In genomic region chr3:58015524-58015915, GRCh38 we compare ENCODE assay signal across 18 cellular contexts. TPM values are rescaled to one million over a fixed set of nuclear protein-coding genes. Genes with fewer than 3 reads are reported as not detected.
DNase-seq lines count a peak whose midpoint lies in the region; ATAC-seq and TF ChIP-seq lines count a peak whose summit lies in the region.
"Had no signal": no experiment of that assay in that cellular context is flagged by ENCODE, and none has a peak within 500 bp of the region (broad histone marks: within the 10 kb centered on the region; RNA-seq: fewer than 3 reads in every experiment).

No MANE protein-coding gene starts in this region.

- peak overlapping the region in 1 of 2 experiments; percentile 26 for H3K14ac ChIP-seq in mesenchymal stem cell (ENCODE audit: low read length in 2 of 2)

- no peak overlapping the region for H4K8ac ChIP-seq in mesenchymal stem cell (ENCODE audit: low read length)

- H3K9me3 ChIP-seq in GM23248 (ENCODE audit: low read depth) (no peaks in the 10 kb centered on the region), mesenchymal stem cell (ENCODE audit: control insufficient read depth, low read length) (no peaks in the 10 kb centered on the region), stomach (no peaks in the 10 kb centered on the region)
- H3K9me3 ChIP-seq: SJCRH30, upper lobe of left lung had no signal

- H2AFZ ChIP-seq in GM23248 (no peak overlapping the region), mesenchymal stem cell (ENCODE audit: low read depth, low read length) (no peak overlapping the region)

- CTCF ChIA-PET in WTC11 (lab: Charles Lee), result no interaction called here

- H4K91ac ChIP-seq in mesenchymal stem cell (ENCODE audit: low read length), result no peak overlapping the region

- H3K18ac ChIP-seq in mesenchymal stem cell (ENCODE audit: low read depth in 1 of 2, low read length in 2 of 2), result no peak overlapping the region

- H2BK120ac ChIP-seq in mesenchymal stem cell (ENCODE audit: low read depth, low read length), result no peak overlapping the region

- no peak for TF ChIP-seq EP300 in stomach (IDR thresholded peaks at IDR 0.05)

- H3K4me3 ChIP-seq in GM23248, result no peak overlapping the region
- no peak overlapping the region for H3K4me3 ChIP-seq in mesenchymal stem cell (ENCODE audit: insufficient read depth in 1 of 2, low read depth in 1 of 2, low read length in 2 of 2)
- no peak overlapping the region for H3K4me3 ChIP-seq in stomach
- H3K4me3 ChIP-seq: SJCRH30, upper lobe of left lung had no signal

- H3K23ac ChIP-seq in mesenchymal stem cell (ENCODE audit: low read length in 2 of 2), result peak overlapping the region in 1 of 2 experiments; percentile 11

- H3K9me3 Mint-ChIP-seq in WTC11, result no peaks in the 10 kb centered on the region
- H3K9me3 Mint-ChIP-seq: stimulated activated memory B cell treated with anti-CD40 and anti-IgM and Interleukin-4, amounts not matched to agents 10 μg/mL and 1 μg/mL and 100 μg/mL, for 72 hours; T-helper 2 cell treated with Interferon-gamma antibody and Interleukin-4, amounts not matched to agents 5 μg/mL and 100 μg/mL, for 36 hours had no signal

- no peak overlapping the region for H3K4ac ChIP-seq in mesenchymal stem cell (ENCODE audit: low read depth in 1 of 2, low read length in 2 of 2)

- H3K27me3 ChIP-seq in GM23248 (replicated peaks; ENCODE audit: insufficient read depth), result no peaks in the 10 kb centered on the region
- H3K27me3 ChIP-seq in mesenchymal stem cell (ENCODE audit: control insufficient read depth in 1 of 2, insufficient read depth in 1 of 2, low read length in 2 of 2), result no peaks in the 10 kb centered on the region
- H3K27me3 ChIP-seq in stomach, result no peaks in the 10 kb centered on the region
- H3K27me3 ChIP-seq: SJCRH30, upper lobe of left lung had no signal

- ATAC-seq in WTC11, result no peak
- ATAC-seq in left cardiac atrium, result no peak
- no peak for ATAC-seq in HG03460 (IDR thresholded peaks at IDR 0.05; ENCODE audit: unreplicated experiment)
- ATAC-seq: stimulated activated memory B cell treated with anti-CD40 and anti-IgM and Interleukin-4, amounts not matched to agents 10 μg/mL and 1 μg/mL and 100 μg/mL, for 72 hours had no signal

- no peak overlapping the region for H2BK5ac ChIP-seq in mesenchymal stem cell (ENCODE audit: low read depth, low read length, poor library complexity, severe bottlenecking)

- H2BK15ac ChIP-seq in mesenchymal stem cell (ENCODE audit: low read depth, poor library complexity, severe bottlenecking), result no peak overlapping the region

- in situ Hi-C loops in GM23248 (cut with MboI), result no loop called here

- WGBS in GM23248 (ENCODE audit: low coverage in 1 of 2, low lambda C conversion rate in 2 of 2, missing lambda C conversion rate in 2 of 2), 2 experiments, result 98 to 100% methylated on average over 3 of the region's 3 CpGs
- 87% methylated on average over 3 of the region's 3 CpGs for WGBS in mesenchymal stem cell
- 53 to 76% (median 64%) methylated on average over 3 of the region's 3 CpGs for WGBS in stomach, 5 donors

- H3K4me3 Mint-ChIP-seq in WTC11, result no peak overlapping the region
- H3K4me3 Mint-ChIP-seq: stimulated activated memory B cell treated with anti-CD40 and anti-IgM and Interleukin-4, amounts not matched to agents 10 μg/mL and 1 μg/mL and 100 μg/mL, for 72 hours; T-helper 2 cell treated with Interferon-gamma antibody and Interleukin-4, amounts not matched to agents 5 μg/mL and 100 μg/mL, for 36 hours had no signal

- peaks cover 98% of the 10 kb centered on the region for H3K79me2 ChIP-seq in GM23248 (ENCODE audit: insufficient read depth)

- no peaks in the 10 kb centered on the region; the same call in 1 of the 2 replicates for H3K36me3 Mint-ChIP-seq in WTC11
- H3K36me3 Mint-ChIP-seq: stimulated activated memory B cell treated with anti-CD40 and anti-IgM and Interleukin-4, amounts not matched to agents 10 μg/mL and 1 μg/mL and 100 μg/mL, for 72 hours had no signal

- H3K9ac ChIP-seq in GM23248 (peak overlapping the region; percentile 60; the same call in 1 of the 2 replicates), mesenchymal stem cell (ENCODE audit: low read length) (no peak overlapping the region)

- H3K27ac Mint-ChIP-seq in WTC11, result peak overlapping the region; percentile 58
- H3K27ac Mint-ChIP-seq: stimulated activated memory B cell treated with anti-CD40 and anti-IgM and Interleukin-4, amounts not matched to agents 10 μg/mL and 1 μg/mL and 100 μg/mL, for 72 hours; T-helper 2 cell treated with Interferon-gamma antibody and Interleukin-4, amounts not matched to agents 5 μg/mL and 100 μg/mL, for 36 hours had no signal

- H4K20me1 ChIP-seq in GM23248 (ENCODE audit: insufficient read depth), result peaks cover 5% of the 10 kb centered on the region

- H3K4me1 Mint-ChIP-seq in WTC11, result peaks cover 88% of the 10 kb centered on the region

- no peak for TF ChIP-seq POLR2A in stomach (IDR thresholded peaks at IDR 0.05)

- peak overlapping the region; percentile 11 for H2AK5ac ChIP-seq in mesenchymal stem cell (ENCODE audit: low read length, severe bottlenecking)

- TF ChIP-seq CTCF in WTC11 (IDR thresholded peaks at IDR 0.05) (no peak), stomach (IDR thresholded peaks at IDR 0.05) (no peak)

- peak overlapping the region in 1 of 2 experiments; percentile 34 for H2BK12ac ChIP-seq in mesenchymal stem cell (ENCODE audit: low read length in 2 of 2)

- intact Hi-C loops in stomach (cut with DNase I; ENCODE audit: low total_unique reads) (no loop called here), left cardiac atrium (cut with DNase I) (loop anchor here in 1 of 2 donors (10.0 kb wide), 1 partner anchor 99 kb away; no protein-coding TSS in a partner anchor)

- no peaks in the 10 kb centered on the region for H3K9me2 ChIP-seq in GM23248 (ENCODE audit: insufficient read depth)

- H3K4me2 ChIP-seq in GM23248 (ENCODE audit: unreplicated experiment), result no peak overlapping the region
- H3K4me2 ChIP-seq in mesenchymal stem cell (ENCODE audit: low read length, poor library complexity, severe bottlenecking), result no peak overlapping the region

- POLR2A ChIA-PET in WTC11 (lab: Charles Lee), result interaction anchor here (1.4 kb wide), 1 partner anchor 20 kb away, joined by 5 read pairs; no protein-coding TSS in a partner anchor

- peak overlapping the region; percentile 58 for H3K27ac ChIP-seq in GM23248
- no peak overlapping the region for H3K27ac ChIP-seq in mesenchymal stem cell (ENCODE audit: low read length, poor library complexity, severe bottlenecking)
- peak overlapping the region in 3 of 5 donors; percentile 88 to 90 (median 90) for H3K27ac ChIP-seq in stomach
- H3K27ac ChIP-seq: SJCRH30 had no signal

- H3K27me3 Mint-ChIP-seq in WTC11 (ENCODE audit: low read depth), result no peaks in the 10 kb centered on the region
- H3K27me3 Mint-ChIP-seq: stimulated activated memory B cell treated with anti-CD40 and anti-IgM and Interleukin-4, amounts not matched to agents 10 μg/mL and 1 μg/mL and 100 μg/mL, for 72 hours had no signal

- DNase-seq in GM23248 (no peak), WTC11 (ENCODE audit: low spot score) (no peak), mesenchymal stem cell (no peak), stomach (no peak), NCI-H2227 (lab: John Stamatoyannopoulos, UW; ENCODE audit: unreplicated experiment) (no peak), left cardiac atrium (no peak), NCI-H345 (lab: John Stamatoyannopoulos, UW) (no peak)
- DNase-seq: activated CD4-positive, CD25-positive, alpha-beta regulatory T cell treated with anti-CD3 and anti-CD28 coated beads, Interleukin-2, amount 50 U/mL, for 72 hours; activated gamma-delta T cell treated with Interleukin-2 at 50 U/mL for 16 hours; amygdala; effector memory CD4-positive, alpha-beta T cell; HCEC 1CT; NCI-H524 treated with DMSO at 0.1 percent for 48 hours; SJCRH30; upper lobe of left lung had no signal

- no peaks in the 10 kb centered on the region for H3K79me1 ChIP-seq in mesenchymal stem cell (replicated peaks; ENCODE audit: low read length, poor library complexity, severe bottlenecking)

- H3F3A ChIP-seq in GM23248 (ENCODE audit: insufficient read depth), result peaks cover 41% of the 10 kb centered on the region

- H3K4me1 ChIP-seq in GM23248 (ENCODE audit: insufficient read depth) (peaks cover 66% of the 10 kb centered on the region), mesenchymal stem cell (ENCODE audit: control insufficient read depth, insufficient read depth, low read depth, low read length) (peaks cover 38% of the 10 kb centered on the region), stomach (peaks cover 57 to 100% (median 85%) of the 10 kb centered on the region in 4 donors)

- H3K36me3 ChIP-seq in GM23248 (ENCODE audit: low read depth) (no peaks in the 10 kb centered on the region), mesenchymal stem cell (ENCODE audit: control insufficient read depth in 1 of 2, insufficient read depth in 2 of 2, low read depth in 1 of 2, low read length in 2 of 2) (peaks cover 0 to 7% of the 10 kb centered on the region in 2 experiments), stomach (no peaks in the 10 kb centered on the region)
- H3K36me3 ChIP-seq: SJCRH30, upper lobe of left lung had no signal

TF ChIP-seq in WTC11, 78 proteins besides CTCF, POLR2A, EP300 and RAD21 (continues in another document):
- TF ChIP-seq MAX (CRISPR knock-in tag; IDR thresholded peaks at IDR 0.05) (no peak), ZMAT4 (CRISPR knock-in tag; IDR thresholded peaks at IDR 0.05) (no peak), FOXP1 (CRISPR knock-in tag; IDR thresholded peaks at IDR 0.05; ENCODE audit: borderline replicate concordance) (no peak), SOX15 (CRISPR knock-in tag; IDR thresholded peaks at IDR 0.05) (no peak), KAT7 (CRISPR knock-in tag; IDR thresholded peaks at IDR 0.05; ENCODE audit: borderline replicate concordance) (no peak)

RNA-seq across cellular contexts. Expression of gene FLNB, which starts 7.3 kb away (rescaled TPM):
- 186 and 199 TPM in 2 replicates for total RNA-seq in GM23248 (2014; rRNA removed; shearing (Covaris generic))
- polyA plus RNA-seq in GM23248 (2016; fragmentation: Nextera tagmentation; extraction: Ambion mirVana) (60.6 and 61.7 TPM in 2 replicates), stomach (10 to 100 TPM; 38.2 to 76.2 (median 45.1) TPM)
- total RNA-seq in WTC11 (2021) (107 to 127 TPM (median 107 TPM) in 3 replicates), stomach (100 to 1,000 TPM in 3 of 5 donors, 10 to 100 TPM in 2; 51.3 to 204 (median 112) TPM), left cardiac atrium (10 to 100 TPM; 28.0 to 94.4 TPM)
- 55.8 TPM for polyA plus RNA-seq in mesenchymal stem cell (2013, experiment 1 of 2)
- 47.9 TPM for polyA plus RNA-seq in mesenchymal stem cell (2013, experiment 2 of 2)
